In genomic region chr14:77965919-77966435, GRCh38 we compare ENCODE assay signal across 8 cellular contexts.
DNase-seq lines count a peak whose midpoint lies in the region; ATAC-seq, FAIRE-seq and TF ChIP-seq lines count a peak whose summit lies in the region.

No MANE protein-coding gene starts in this region.

- H3K4me1 ChIP-seq in neuronal stem cell (ENCODE audit: control insufficient read depth in 2 of 2, insufficient read depth in 1 of 2, low read depth in 1 of 2, low read length in 2 of 2) (no peaks in the 10 kb centered on the region), PC-9 (replicated peaks; ENCODE audit: insufficient read depth) (no peaks in the 10 kb centered on the region)
- H3K4me1 ChIP-seq in CD8-positive, alpha-beta T cell (ENCODE audit: insufficient read depth, low read length), result no peaks in the 10 kb centered on the region

- H3K79me1 ChIP-seq in neuronal stem cell (ENCODE audit: low read depth, low read length), result no peaks in the 10 kb centered on the region

- H3K36me3 ChIP-seq in neuronal stem cell (replicated peaks in 1 of 2; ENCODE audit: control insufficient read depth in 2 of 2, insufficient read depth in 2 of 2, low read length in 2 of 2) (no peaks in the 10 kb centered on the region), PC-9 (ENCODE audit: low read depth) (no peaks in the 10 kb centered on the region)
- H3K36me3 ChIP-seq in CD8-positive, alpha-beta T cell (ENCODE audit: insufficient read depth, low read length), result no peaks in the 10 kb centered on the region

- CTCF ChIA-PET in Calu3 (lab: Charles Lee) (no interaction called here), PC-9 (lab: Charles Lee) (interaction anchor here (0.6 kb wide), 1 partner anchor 503 kb away, joined by 4 read pairs; no protein-coding TSS in a partner anchor)
- CTCF ChIA-PET in CD8-positive, alpha-beta T cell (lab: Charles Lee), result no interaction called here

- H3K27me3 ChIP-seq in neuronal stem cell (ENCODE audit: control insufficient read depth in 3 of 3, insufficient read depth in 3 of 3, low read depth in 1 of 3, low read length in 3 of 3) (peaks cover 0 to 38% (median 9%) of the 10 kb centered on the region in 3 experiments), PC-9 (ENCODE audit: insufficient read depth, low read depth) (peaks cover 41% of the 10 kb centered on the region)
- no peaks in the 10 kb centered on the region for H3K27me3 ChIP-seq in CD8-positive, alpha-beta T cell (ENCODE audit: insufficient read depth, low read length)

- H2AK5ac ChIP-seq in neuronal stem cell (ENCODE audit: low read depth, low read length), result no peak overlapping the region

- H3K4ac ChIP-seq in neuronal stem cell (ENCODE audit: low read length), result no peak overlapping the region

- intact Hi-C loops in Calu3 (cut with micrococcal nuclease; ENCODE audit: unreplicated experiment), result no loop called here
- intact Hi-C loops in PC-9 (cut with micrococcal nuclease; ENCODE audit: unreplicated experiment), result loop anchor here (10.0 kb wide), 1 partner anchor 311 kb away; no protein-coding TSS in a partner anchor
- intact Hi-C loops in CD8-positive, alpha-beta T cell (cut with DNase I, micrococcal nuclease), result no loop called here

- H3K9me3 ChIP-seq in neuronal stem cell (replicated peaks in 1 of 2; ENCODE audit: control insufficient read depth in 2 of 2, insufficient read depth in 1 of 2, low read depth in 1 of 2, low read length in 2 of 2) (no peaks in the 10 kb centered on the region), PC-9 (ENCODE audit: insufficient read depth, low read depth) (no peaks in the 10 kb centered on the region)
- H3K9me3 ChIP-seq in CD8-positive, alpha-beta T cell (ENCODE audit: low read length), result no peaks in the 10 kb centered on the region

- POLR2A ChIA-PET in PC-9 (lab: Charles Lee; ENCODE audit: unreplicated experiment), result no interaction called here
- POLR2A ChIA-PET in CD8-positive, alpha-beta T cell (lab: Charles Lee), result no interaction called here

- TF ChIP-seq CTCF in Calu3 (IDR thresholded peaks at IDR 0.05; ENCODE audit: unreplicated experiment) (no peak), PC-9 (conservative IDR thresholded peaks at IDR 0.05) (no peak)
- TF ChIP-seq CTCF in CD8-positive, alpha-beta T cell (IDR thresholded peaks at IDR 0.05), result no peak

- H3K18ac ChIP-seq in neuronal stem cell (ENCODE audit: low read length), result peak overlapping the region; percentile 68

- peak overlapping the region; percentile 81 for H2AFZ ChIP-seq in neuronal stem cell (ENCODE audit: low read length)
- no peak overlapping the region for H2AFZ ChIP-seq in PC-9

- no peak overlapping the region for H2BK120ac ChIP-seq in neuronal stem cell (ENCODE audit: low read depth, low read length)

- H3K27ac ChIP-seq in neuronal stem cell (replicated peaks; ENCODE audit: low read length) (no peak overlapping the region), PC-9 (no peak overlapping the region)
- H3K27ac ChIP-seq in CD8-positive, alpha-beta T cell (ENCODE audit: low read depth, low read length), result no peak overlapping the region

- no peaks in the 10 kb centered on the region for H3K79me2 ChIP-seq in PC-9 (ENCODE audit: low read depth)

- H3K4me2 ChIP-seq in neuronal stem cell (ENCODE audit: insufficient read depth, low read length, poor library complexity, severe bottlenecking) (peak overlapping the region; percentile 73), PC-9 (no peak overlapping the region)

- no peaks in the 10 kb centered on the region for H3K36me3 Mint-ChIP-seq in Calu3 (ENCODE audit: insufficient read depth, unreplicated experiment)
- no peaks in the 10 kb centered on the region for H3K36me3 Mint-ChIP-seq in CD8-positive, alpha-beta T cell

- no peak overlapping the region for H2BK5ac ChIP-seq in neuronal stem cell (ENCODE audit: low read length)

- H3K9me2 ChIP-seq in PC-9 (ENCODE audit: insufficient read depth), result no peaks in the 10 kb centered on the region

- peak overlapping the region; percentile 40 for H2BK15ac ChIP-seq in neuronal stem cell (ENCODE audit: low read length)

- peak overlapping the region; percentile 63 for H3K9ac ChIP-seq in neuronal stem cell (ENCODE audit: low read depth, low read length, poor library complexity)

- H4K8ac ChIP-seq in neuronal stem cell (ENCODE audit: low read depth, low read length), result no peak overlapping the region

- H3K4me3 ChIP-seq in neuronal stem cell (ENCODE audit: low read length in 2 of 2) (peak overlapping the region in 1 of 2 donors; percentile 69), PC-9 (no peak overlapping the region)
- H3K4me3 ChIP-seq in CD8-positive, alpha-beta T cell (ENCODE audit: low read depth, low read length), result no peak overlapping the region

- H3K27ac Mint-ChIP-seq in Calu3 (ENCODE audit: unreplicated experiment), result no peak overlapping the region
- H3K27ac Mint-ChIP-seq in CD8-positive, alpha-beta T cell, result no peak overlapping the region

- no peaks in the 10 kb centered on the region for H3K9me3 Mint-ChIP-seq in Calu3 (ENCODE audit: low read depth, unreplicated experiment)
- H3K9me3 Mint-ChIP-seq in CD8-positive, alpha-beta T cell, result no peaks in the 10 kb centered on the region

- H4K20me1 ChIP-seq in PC-9 (ENCODE audit: insufficient read depth), result no peaks in the 10 kb centered on the region

- H4K91ac ChIP-seq in neuronal stem cell (ENCODE audit: low read depth, low read length, poor library complexity), result peak overlapping the region; percentile 14

- H2BK12ac ChIP-seq in neuronal stem cell (ENCODE audit: low read length), result no peak overlapping the region

- DNase-seq in Calu3 (peak; percentile 34), GM19239 (ENCODE audit: insufficient read length, low spot score) (peak; percentile 45), RCC 7860 (ENCODE audit: low spot score) (peak; percentile 80), fibroblast of gingiva (ENCODE audit: low read depth) (peak; percentile 9), neuronal stem cell (ENCODE audit: low spot score) (no peak), PC-9 (no peak)
- no peak for DNase-seq in CD8-positive, alpha-beta T cell

- H3K27me3 Mint-ChIP-seq in Calu3 (ENCODE audit: unreplicated experiment), result peaks cover 8% of the 10 kb centered on the region
- peaks cover 37% of the 10 kb centered on the region for H3K27me3 Mint-ChIP-seq in CD8-positive, alpha-beta T cell (ENCODE audit: low read depth)

- FAIRE-seq in GM19239 (lab: Jason Lieb, UNC) (no peak), RCC 7860 (lab: Jason Lieb, UNC) (peak; percentile 25)

- H3F3A ChIP-seq in PC-9 (ENCODE audit: insufficient read depth, low read depth), result no peaks in the 10 kb centered on the region

- H3K23ac ChIP-seq in neuronal stem cell (ENCODE audit: low read depth, low read length, poor library complexity), result no peak overlapping the region

- no peaks in the 10 kb centered on the region for H3K4me1 Mint-ChIP-seq in Calu3 (ENCODE audit: low read depth, unreplicated experiment)
- H3K4me1 Mint-ChIP-seq in CD8-positive, alpha-beta T cell (ENCODE audit: low read depth), result peaks cover 3% of the 10 kb centered on the region

- peak overlapping the region; percentile 57 for H3K4me3 Mint-ChIP-seq in Calu3 (ENCODE audit: low read depth, unreplicated experiment)
- no peak overlapping the region for H3K4me3 Mint-ChIP-seq in CD8-positive, alpha-beta T cell

- H3K14ac ChIP-seq in neuronal stem cell (ENCODE audit: low read length), result no peak overlapping the region

- ATAC-seq in HG03432 (IDR thresholded peaks at IDR 0.05; ENCODE audit: unreplicated experiment), result peak; percentile 87
- ATAC-seq in CD8-positive, alpha-beta T cell, result no peak

- BruUV-seq in Calu3 (replicated peaks; lab: Mats Ljungman, UMichigan), result no TSS peak
- BruUV-seq in PC-9 (replicated peaks; lab: Mats Ljungman, UMichigan), result no TSS peak

- no CpG with 5 or more reads among the region's 35 CpGs for WGBS in neuronal stem cell (ENCODE audit: extremely low coverage in 2 of 2, insufficient read length in 2 of 2, insufficient replicate concordance in 1 of 2), 2 donors

Comparison
In these comparisons a context has a peak if more than half of its experiments do, and no peak if none do; other contexts are left out.
1. DNase-seq: peak in Calu3 (single experiment), GM19239 (single experiment), RCC 7860 (single experiment) and fibroblast of gingiva (single experiment); none in neuronal stem cell (single experiment), PC-9 (0 of 2) and CD8-positive, alpha-beta T cell (0 of 7).